Comparison of ENCODE assay signal across 25 cellular contexts in the genomic region with DNA sequence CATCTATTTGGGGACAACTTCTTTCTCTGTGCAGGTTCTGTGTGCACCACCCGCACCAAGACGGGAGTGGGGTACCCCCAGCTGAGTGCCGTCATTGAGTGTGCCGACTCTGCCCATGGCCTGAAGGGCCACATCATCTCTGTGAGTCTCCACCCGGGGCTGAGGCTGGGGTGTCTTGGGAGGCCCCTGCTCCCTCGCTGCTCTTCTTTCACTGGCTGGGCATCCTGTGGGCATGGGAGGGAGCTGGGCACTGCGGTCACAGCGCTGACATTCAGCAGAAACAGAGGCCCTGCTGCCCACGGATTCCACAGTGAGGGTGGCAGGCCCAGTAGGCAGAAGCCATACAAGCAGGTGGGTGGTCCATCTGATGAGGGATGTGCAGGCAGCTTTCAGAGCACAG. TPM values are rescaled to one million over a fixed set of nuclear protein-coding genes. Genes with fewer than 3 reads are reported as not detected.
A peak's percentile ranks its signal among the peaks of the same experiment; 100 is the strongest.
DNase-seq lines count a peak whose midpoint lies in the region; ATAC-seq, FAIRE-seq and TF ChIP-seq lines count a peak whose summit lies in the region.
"Had no signal": no experiment of that assay in that cellular context is flagged by ENCODE, and none has a peak within 500 bp of the region (broad histone marks: within the 10 kb centered on the region; RNA-seq: fewer than 3 reads in every experiment).

No MANE protein-coding gene starts in this region.

- H3K79me1 ChIP-seq in neuronal stem cell (ENCODE audit: low read depth, low read length): no peaks in the 10 kb centered on the region

- no peaks in the 10 kb centered on the region for H3K9me3 Mint-ChIP-seq in stimulated activated naive CD8-positive, alpha-beta T cell treated with anti-CD3 and anti-CD28 coated beads, Interleukin-15, amount 100 ng/mL, for 72 hours
- H3K9me3 Mint-ChIP-seq: CD4-positive, alpha-beta T cell; H9; T-cell had no signal

- CTCF ChIA-PET in K562 (lab: Yijun Ruan, JAX; ENCODE audit: low intra/inter-chr PET ratio): no interaction called here

- H3K18ac ChIP-seq in neuronal stem cell (ENCODE audit: low read length): peak overlapping the region; percentile 86

- H3K79me2 ChIP-seq in K562 (ENCODE audit: control insufficient read depth, insufficient read depth, low read length): peaks cover 6% of the 10 kb centered on the region; the same call in 2 of the 3 replicates

- H3K27ac Mint-ChIP-seq in stimulated activated naive CD8-positive, alpha-beta T cell treated with anti-CD3 and anti-CD28 coated beads, Interleukin-15, amount 100 ng/mL, for 72 hours: no peak overlapping the region
- H3K27ac Mint-ChIP-seq: CD4-positive, alpha-beta T cell; T-cell had no signal

- H2BK120ac ChIP-seq in neuronal stem cell (ENCODE audit: low read depth, low read length): no peak overlapping the region

- FAIRE-seq in K562 (lab: Jason Lieb, UNC): no peak
- FAIRE-seq: A549, D721Med, GM18507, HepG2 had no signal

- H2BK12ac ChIP-seq in neuronal stem cell (ENCODE audit: low read length): peak overlapping the region; percentile 91

- peak overlapping the region; percentile 74 for H3K14ac ChIP-seq in neuronal stem cell (ENCODE audit: low read length)

- intact Hi-C loops in K562 (cut with micrococcal nuclease): loop anchor here (10.0 kb wide), 1 partner anchor 584 kb away; no protein-coding TSS in a partner anchor
- intact Hi-C loops in spleen (cut with DNase I; ENCODE audit: low total_unique reads): no loop called here

- WGBS in K562 (ENCODE audit: insufficient coverage, low coverage, missing lambda C conversion rate): 93% methylated on average over 9 of the region's 9 CpGs
- WGBS in neuronal stem cell (ENCODE audit: extremely low coverage in 2 of 2, insufficient read length in 2 of 2, insufficient replicate concordance in 1 of 2), 2 donors: no CpG with 5 or more reads among the region's 9 CpGs
- whole genome bisulfite sequencing in spleen, 5 donors: 90 to 94% (median 94%) methylated on average over 7 to 9 of the region's 9 CpGs

- peak overlapping the region; percentile 39 for H2BK5ac ChIP-seq in neuronal stem cell (ENCODE audit: low read length)

- H4K20me1 ChIP-seq in K562 (replicated peaks; ENCODE audit: control insufficient read depth, insufficient read depth, low read length): 0 out of 2 replicates have a peak, but pooled peaks cover 6% of the 10 kb centered on the region

- peak overlapping the region; percentile 22 for H3K23ac ChIP-seq in neuronal stem cell (ENCODE audit: low read depth, low read length, poor library complexity)

- H3K27me3 Mint-ChIP-seq in stimulated activated naive CD8-positive, alpha-beta T cell treated with anti-CD3 and anti-CD28 coated beads, Interleukin-15, amount 100 ng/mL, for 72 hours: no peaks in the 10 kb centered on the region
- H3K27me3 Mint-ChIP-seq: CD4-positive, alpha-beta T cell had no signal

- TF ChIP-seq CTCF in K562 (IDR thresholded peaks at IDR 0.05 in 2 of 3, conservative IDR thresholded peaks at IDR 0.05 in 1 of 3; ENCODE audit: insufficient read depth in 2 of 3, low read depth in 1 of 3, low read length in 3 of 3) (no peak), spleen (IDR thresholded peaks at IDR 0.05 in 8 of 11, conservative IDR thresholded peaks at IDR 0.05 in 3 of 11) (no peak), Peyer's patch (IDR thresholded peaks at IDR 0.05) (no peak)

- TF ChIP-seq EP300 in K562 (IDR thresholded peaks at IDR 0.05; ENCODE audit: low read length): no peak

- DNase-seq in stimulated activated naive CD8-positive, alpha-beta T cell treated with anti-CD3 and anti-CD28 coated beads, Interleukin-15, amount 100 ng/mL, for 72 hours: no peak
- no peak for DNase-seq in stimulated activated naive CD8-positive, alpha-beta T cell treated with anti-CD3 and anti-CD28 coated beads, Interleukin-15, Interleukin-2, amounts not matched to agents 100 U/mL and 50 U/mL, for 24 hours
- DNase-seq in K562 (ENCODE audit: extremely low read depth in 1 of 4, low spot score in 3 of 4) (no peak), neuronal stem cell (ENCODE audit: low spot score) (no peak), spleen (peak; percentile 68), Peyer's patch (no peak), DMS53 (lab: John Stamatoyannopoulos, UW) (no peak)
- DNase-seq: AML-193; CD4-positive, alpha-beta T cell; GM23248; H9; KBM-7; NCI-H1105 treated with DMSO at 0.1 percent for 48 hours; NCI-H446 treated with DMSO at 0.1 percent for 48 hours; NCI-H526; NCI-H82; T-cell had no signal

- H2BK15ac ChIP-seq in neuronal stem cell (ENCODE audit: low read length): peak overlapping the region; percentile 92

- no peak overlapping the region for H3K9ac ChIP-seq in K562 (ENCODE audit: insufficient read depth in 1 of 2, low read depth in 2 of 2, low read length in 2 of 2)
- no peak overlapping the region for H3K9ac ChIP-seq in neuronal stem cell (ENCODE audit: low read depth, low read length, poor library complexity)
- H3K9ac ChIP-seq: BLaER1 treated with 17β-estradiol and CSF1 and Interleukin-3, amounts not matched to agents 10 nM and 100 nM; GM23248 had no signal

- TF ChIP-seq RAD21 in K562 (CRISPR knock-in tag; conservative IDR thresholded peaks at IDR 0.05 in 1 of 2, IDR thresholded peaks at IDR 0.05 in 1 of 2): no peak

- H3K9me3 ChIP-seq in K562 (replicated peaks; ENCODE audit: control insufficient read depth, insufficient read depth, low read depth, low read length): no peaks in the 10 kb centered on the region
- H3K9me3 ChIP-seq in neuronal stem cell (replicated peaks in 1 of 2; ENCODE audit: control insufficient read depth in 2 of 2, insufficient read depth in 1 of 2, low read depth in 1 of 2, low read length in 2 of 2): no peaks in the 10 kb centered on the region
- H3K9me3 ChIP-seq in spleen: no peaks in the 10 kb centered on the region
- H3K9me3 ChIP-seq in Peyer's patch: no peaks in the 10 kb centered on the region
- H3K9me3 ChIP-seq: A549; BLaER1 treated with 17β-estradiol and CSF1 and Interleukin-3, amounts not matched to agents 10 nM and 100 nM; SJSA1 had no signal

- BruUV-seq in K562 (replicated peaks; lab: Mats Ljungman, UMichigan): no TSS peak

- H3K27me3 ChIP-seq in K562 (ENCODE audit: control insufficient read depth in 2 of 2, insufficient read depth in 2 of 2, low read length in 2 of 2) (no peaks in the 10 kb centered on the region), neuronal stem cell (ENCODE audit: control insufficient read depth in 3 of 3, insufficient read depth in 3 of 3, low read depth in 1 of 3, low read length in 3 of 3) (no peaks in the 10 kb centered on the region), spleen (replicated peaks in 1 of 7) (no peaks in the 10 kb centered on the region), Peyer's patch (no peaks in the 10 kb centered on the region)
- H3K27me3 ChIP-seq: BLaER1 treated with 17β-estradiol and CSF1 and Interleukin-3, amounts not matched to agents 10 nM and 100 nM; SJSA1 had no signal

- H2AFZ ChIP-seq in K562 (ENCODE audit: low read depth, low read length) (no peak overlapping the region), neuronal stem cell (ENCODE audit: low read length) (no peak overlapping the region)
- H2AFZ ChIP-seq: GM23248 had no signal

- in situ Hi-C loops in K562 (cut with MboI): no loop called here

- H3K36me3 ChIP-seq in K562 (ENCODE audit: control insufficient read depth, insufficient read depth, low read length) (peaks cover 84% of the 10 kb centered on the region), neuronal stem cell (replicated peaks in 1 of 2; ENCODE audit: control insufficient read depth in 2 of 2, insufficient read depth in 2 of 2, low read length in 2 of 2) (no peaks in the 10 kb centered on the region), spleen (peaks cover 0 to 7% (median 0%) of the 10 kb centered on the region in 6 donors), Peyer's patch (no peaks in the 10 kb centered on the region)
- H3K36me3 ChIP-seq: BLaER1 treated with 17β-estradiol and CSF1 and Interleukin-3, amounts not matched to agents 10 nM and 100 nM had no signal

- no peak overlapping the region for H4K8ac ChIP-seq in neuronal stem cell (ENCODE audit: low read depth, low read length)

- H4K91ac ChIP-seq in neuronal stem cell (ENCODE audit: low read depth, low read length, poor library complexity): no peak overlapping the region

- H3K4me1 ChIP-seq in K562 (replicated peaks in 1 of 2; ENCODE audit: control insufficient read depth in 2 of 2, insufficient read depth in 2 of 2, low read length in 2 of 2) (peaks cover 15 to 19% of the 10 kb centered on the region in 2 experiments), neuronal stem cell (ENCODE audit: control insufficient read depth in 2 of 2, insufficient read depth in 1 of 2, low read depth in 1 of 2, low read length in 2 of 2) (peaks cover 14 to 18% of the 10 kb centered on the region in 2 donors), spleen (no peaks in the 10 kb centered on the region), Peyer's patch (no peaks in the 10 kb centered on the region)

- TF ChIP-seq POLR2A in K562 (conservative IDR thresholded peaks at IDR 0.05) (no peak), spleen (IDR thresholded peaks at IDR 0.05) (no peak), Peyer's patch (IDR thresholded peaks at IDR 0.05) (no peak)

- no peak overlapping the region for H3K4ac ChIP-seq in neuronal stem cell (ENCODE audit: low read length)

- H3K9me1 ChIP-seq in K562 (ENCODE audit: control insufficient read depth, insufficient read depth, low read length): peaks cover 7% of the 10 kb centered on the region

- peak overlapping the region; percentile 49 for H2AK5ac ChIP-seq in neuronal stem cell (ENCODE audit: low read depth, low read length)

- no peak overlapping the region for H3K4me3 Mint-ChIP-seq in stimulated activated naive CD8-positive, alpha-beta T cell treated with anti-CD3 and anti-CD28 coated beads, Interleukin-15, amount 100 ng/mL, for 72 hours
- H3K4me3 Mint-ChIP-seq: CD4-positive, alpha-beta T cell; H9; T-cell had no signal

- POLR2A ChIA-PET in K562 (lab: Yijun Ruan, JAX): interaction anchor here (1.2 to 5.6 kb wide), 3 partner anchors 7 to 12 kb away, joined by 3 to 57 read pairs (median 5); no protein-coding TSS in a partner anchor

- peak; percentile 23 for ATAC-seq in stimulated activated naive CD8-positive, alpha-beta T cell treated with anti-CD3 and anti-CD28 coated beads, Interleukin-15, amount 100 ng/mL, for 72 hours
- no peak for ATAC-seq in stimulated activated naive CD8-positive, alpha-beta T cell treated with anti-CD3 and anti-CD28 coated beads, Interleukin-15, Interleukin-2, amounts not matched to agents 100 U/mL and 50 U/mL, for 24 hours
- ATAC-seq in K562 (no peak), HG03139 (IDR thresholded peaks at IDR 0.05; ENCODE audit: unreplicated experiment) (no peak)
- ATAC-seq: T-cell had no signal

- H3K4me1 Mint-ChIP-seq in stimulated activated naive CD8-positive, alpha-beta T cell treated with anti-CD3 and anti-CD28 coated beads, Interleukin-15, amount 100 ng/mL, for 72 hours: peaks cover 34% of the 10 kb centered on the region
- H3K4me1 Mint-ChIP-seq: T-cell had no signal

- H3K4me3 ChIP-seq in K562 (no peak overlapping the region), neuronal stem cell (ENCODE audit: low read length in 2 of 2) (no peak overlapping the region), spleen (no peak overlapping the region), Peyer's patch (no peak overlapping the region)
- H3K4me3 ChIP-seq: A549; BLaER1 treated with 17β-estradiol and CSF1 and Interleukin-3, amounts not matched to agents 10 nM and 100 nM; GM23248; SJSA1 had no signal

- H3K27ac ChIP-seq in K562 (ENCODE audit: extremely low read depth, low read depth, low read length) (no peak overlapping the region), neuronal stem cell (replicated peaks; ENCODE audit: low read length) (no peak overlapping the region), spleen (no peak overlapping the region), Peyer's patch (peak overlapping the region in 2 of 4 donors; percentile 65 to 66)
- H3K27ac ChIP-seq: GM23248 had no signal

- no peak overlapping the region for H3K4me2 ChIP-seq in K562 (ENCODE audit: insufficient read depth, low read length)
- no peak overlapping the region for H3K4me2 ChIP-seq in neuronal stem cell (ENCODE audit: insufficient read depth, low read length, poor library complexity, severe bottlenecking)

RNA-seq across cellular contexts. Expression of a gene that starts 40.4 kb away (rescaled TPM):
- total RNA-seq in K562 (2011; cell fraction: chromatin; rRNA removed; ENCODE audit: low replicate concordance): 58.9 and 89.1 TPM in 2 replicates
- total RNA-seq in K562 (2011; cell fraction: nucleolus; rRNA removed): 52.6 and 53.0 TPM in 2 replicates
- 58.1 and 58.7 TPM in 2 replicates for total RNA-seq in K562 (2011; cell fraction: nucleoplasm; rRNA removed)
- 42.5 and 46.2 TPM in 2 replicates for total RNA-seq in K562 (2014; rRNA removed)
- total RNA-seq in K562 (2014; rRNA removed; fragmentation: Illumina TruSeq; extraction: Trizol): 34.1 and 34.6 TPM in 2 replicates
- 52.9 and 53.5 TPM in 2 replicates for total RNA-seq in K562 (2015; rRNA removed; fragmentation: Illumina TruSeq; extraction: Trizol)
- total RNA-seq in K562 (2021): 64.1 and 73.7 TPM in 2 replicates
- 66.7 and 72.1 TPM in 2 replicates for polyA plus RNA-seq in K562 (2011; rRNA removed)
- polyA plus RNA-seq in K562 (2011; cell fraction: cytosol; rRNA removed): 97.7 and 111 TPM in 2 replicates
- polyA plus RNA-seq in K562 (2011; cell fraction: nucleus; rRNA removed): 50.2 and 57.5 TPM in 2 replicates
- 80.2 and 117 TPM in 2 replicates for polyA plus RNA-seq in K562 (2012)
- polyA plus RNA-seq in K562 (2014; fragmentation: Illumina TruSeq; extraction: Trizol): 83.7 and 85.6 TPM in 2 replicates
- polyA plus RNA-seq in K562 (2014; fragmentation: Nextera tagmentation; extraction: Ambion mirVana): 10 to 100 TPM; 42.0 to 47.8 TPM
- polyA plus RNA-seq in K562 (2014; rRNA removed): 45.6 and 49.8 TPM in 2 replicates
- 82.0 and 85.1 TPM in 2 replicates for polyA minus RNA-seq in K562 (2011; rRNA and poly(A)+ RNA removed)
- 38.0 and 45.0 TPM in 2 replicates for polyA minus RNA-seq in K562 (2011; cell fraction: cytosol; rRNA and poly(A)+ RNA removed)
- 26.5 and 45.9 TPM in 2 replicates for polyA minus RNA-seq in K562 (2011; cell fraction: nucleus; rRNA and poly(A)+ RNA removed)
- polyA plus RNA-seq in neuronal stem cell (2013, experiment 1 of 2): 0.20 TPM
- 0.54 TPM for polyA plus RNA-seq in neuronal stem cell (2013, experiment 2 of 2)
- 10 to 100 TPM in 6 of 7 donors, 1 to 10 TPM in 1; 9.6 to 37.4 (median 14.0) TPM for total RNA-seq in spleen
- 10 to 100 TPM in 1 of 3 donors, 1 to 10 TPM in 2; 5.4 to 16.3 (median 6.6) TPM for polyA plus RNA-seq in spleen
- 1 to 10 TPM in 3 of 4 donors, not detected in 1; 3.6 to 8.1 (median 6.3) TPM for total RNA-seq in Peyer's patch
- total RNA-seq: G401, HepG2 had no signal
- polyA plus RNA-seq: HepG2 had no signal
